In the genomic region with DNA sequence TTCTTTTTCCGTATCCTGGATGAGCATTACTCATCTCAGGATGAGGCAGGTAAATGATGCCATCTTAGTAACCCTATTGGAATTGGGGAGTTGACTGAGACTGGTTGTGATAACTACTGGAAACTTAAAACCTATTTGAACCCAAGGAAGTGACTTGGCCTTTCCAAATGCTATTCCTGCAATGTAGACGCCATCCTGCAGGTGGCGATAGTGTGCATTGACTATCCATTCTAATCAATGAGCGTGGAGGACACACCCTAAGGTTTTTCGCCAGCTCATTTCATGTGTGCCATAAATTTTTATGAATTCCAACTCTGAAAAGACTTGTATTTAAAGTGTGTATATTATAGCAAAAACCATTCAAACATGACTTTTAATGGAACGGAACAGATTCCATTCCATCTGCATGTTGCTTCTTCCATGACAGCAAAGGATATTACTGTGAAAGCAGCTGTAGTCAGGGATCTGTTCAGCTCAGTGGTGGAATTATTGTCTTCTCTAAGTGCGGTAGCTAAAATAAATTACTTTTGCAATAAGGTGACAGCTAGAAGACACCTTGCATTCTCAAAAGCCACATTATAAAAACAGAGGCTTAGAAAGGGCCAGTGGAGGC, we compare ENCODE assay signal across 8 cellular contexts. TPM values are rescaled to one million over a fixed set of nuclear protein-coding genes. Genes with fewer than 3 reads are reported as not detected.
DNase-seq lines count a peak whose midpoint lies in the region; ATAC-seq and TF ChIP-seq lines count a peak whose summit lies in the region.

No MANE protein-coding gene starts in this region.

- H3K4me3 Mint-ChIP-seq in osteocyte (ENCODE audit: unreplicated experiment), result no peak overlapping the region

- H3K9me3 ChIP-seq in body of pancreas (no peaks in the 10 kb centered on the region), mesenchymal stem cell (ENCODE audit: control insufficient read depth, low read length) (peaks cover 15% of the 10 kb centered on the region)

- no peak overlapping the region for H2BK120ac ChIP-seq in mesenchymal stem cell (ENCODE audit: low read depth, low read length)

- no peak overlapping the region for H3K9ac ChIP-seq in mesenchymal stem cell (ENCODE audit: low read length)

- H3K23ac ChIP-seq in mesenchymal stem cell (ENCODE audit: low read length in 2 of 2), result no peak overlapping the region

- H3K4me1 ChIP-seq in body of pancreas, result peaks cover 6% of the 10 kb centered on the region
- peaks cover 1% of the 10 kb centered on the region for H3K4me1 ChIP-seq in mesenchymal stem cell (ENCODE audit: control insufficient read depth, insufficient read depth, low read depth, low read length)

- H3K27ac Mint-ChIP-seq in osteocyte (ENCODE audit: unreplicated experiment), result no peak overlapping the region

- H3K27ac ChIP-seq in body of pancreas, result no peak overlapping the region
- H3K27ac ChIP-seq in mesenchymal stem cell (ENCODE audit: low read length, poor library complexity, severe bottlenecking), result no peak overlapping the region

- H2AK5ac ChIP-seq in mesenchymal stem cell (ENCODE audit: low read length, severe bottlenecking), result no peak overlapping the region

- no peak overlapping the region for H4K8ac ChIP-seq in mesenchymal stem cell (ENCODE audit: low read length)

- no peak overlapping the region for H4K91ac ChIP-seq in mesenchymal stem cell (ENCODE audit: low read length)

- no peaks in the 10 kb centered on the region for H3K36me3 Mint-ChIP-seq in osteocyte (ENCODE audit: unreplicated experiment)

- H3K27me3 ChIP-seq in body of pancreas (no peaks in the 10 kb centered on the region), mesenchymal stem cell (ENCODE audit: control insufficient read depth in 1 of 2, insufficient read depth in 1 of 2, low read length in 2 of 2) (no peaks in the 10 kb centered on the region)

- H3K4me2 ChIP-seq in mesenchymal stem cell (ENCODE audit: low read length, poor library complexity, severe bottlenecking), result no peak overlapping the region

- H3K14ac ChIP-seq in mesenchymal stem cell (ENCODE audit: low read length in 2 of 2), result no peak overlapping the region

- TF ChIP-seq CTCF in GM10266 (IDR thresholded peaks at IDR 0.05; ENCODE audit: control insufficient read depth, insufficient read depth, low read depth, missing control alignments) (peak; percentile 45), LNCAP (IDR thresholded peaks at IDR 0.05) (peak; percentile 90), body of pancreas (IDR thresholded peaks at IDR 0.05) (peak in 6 of 7 experiments; percentile 42 to 61 (median 49)), osteocyte (IDR thresholded peaks at IDR 0.05) (peak; percentile 41)

- H3K27me3 Mint-ChIP-seq in osteocyte (ENCODE audit: unreplicated experiment), result no peaks in the 10 kb centered on the region

- peaks cover 1% of the 10 kb centered on the region for H3K4me1 Mint-ChIP-seq in osteocyte (ENCODE audit: unreplicated experiment)

- H3K18ac ChIP-seq in mesenchymal stem cell (ENCODE audit: low read depth in 1 of 2, low read length in 2 of 2), result no peak overlapping the region

- no peaks in the 10 kb centered on the region for H3K79me1 ChIP-seq in mesenchymal stem cell (replicated peaks; ENCODE audit: low read length, poor library complexity, severe bottlenecking)

- H3K36me3 ChIP-seq in body of pancreas (replicated peaks in 1 of 2; ENCODE audit: insufficient read depth in 1 of 2, low read depth in 2 of 2) (no peaks in the 10 kb centered on the region), mesenchymal stem cell (ENCODE audit: control insufficient read depth in 1 of 2, insufficient read depth in 2 of 2, low read depth in 1 of 2, low read length in 2 of 2) (no peaks in the 10 kb centered on the region)

- no peak overlapping the region for H2BK12ac ChIP-seq in mesenchymal stem cell (ENCODE audit: low read length in 2 of 2)

- DNase-seq in GM10266 (ENCODE audit: extremely low spot score) (no peak), body of pancreas (peak in 3 of 4 donors; percentile 24 to 63 (median 49)), osteocyte (ENCODE audit: extremely low spot score, unreplicated experiment) (no peak), mesenchymal stem cell (no peak)

- peaks cover 10% of the 10 kb centered on the region for H3K9me3 Mint-ChIP-seq in osteocyte (ENCODE audit: unreplicated experiment)

- no peak overlapping the region for H3K4ac ChIP-seq in mesenchymal stem cell (ENCODE audit: low read depth in 1 of 2, low read length in 2 of 2)

- no peak for TF ChIP-seq POLR2A in body of pancreas (IDR thresholded peaks at IDR 0.05)

- H3K4me3 ChIP-seq in body of pancreas (no peak overlapping the region), mesenchymal stem cell (ENCODE audit: insufficient read depth in 1 of 2, low read depth in 1 of 2, low read length in 2 of 2) (no peak overlapping the region)

- intact Hi-C loops in body of pancreas (cut with DNase I), result no loop called here

- ATAC-seq in body of pancreas (no peak), GM21423 (IDR thresholded peaks at IDR 0.05; ENCODE audit: unreplicated experiment) (no peak), HG02973 (IDR thresholded peaks at IDR 0.05; ENCODE audit: unreplicated experiment) (no peak), GM19324 (IDR thresholded peaks at IDR 0.05; ENCODE audit: low FRiP score, unreplicated experiment) (no peak)

- 47 to 49% methylated on average over 7 of the region's 7 CpGs for WGBS in body of pancreas, 2 donors
- WGBS in mesenchymal stem cell, result 44% methylated on average over 5 of the region's 7 CpGs

- no peak overlapping the region for H2AFZ ChIP-seq in mesenchymal stem cell (ENCODE audit: low read depth, low read length)

- H2BK5ac ChIP-seq in mesenchymal stem cell (ENCODE audit: low read depth, low read length, poor library complexity, severe bottlenecking), result no peak overlapping the region

- no peak overlapping the region for H2BK15ac ChIP-seq in mesenchymal stem cell (ENCODE audit: low read depth, poor library complexity, severe bottlenecking)

RNA-seq across cellular contexts. Expression of a gene that starts 55.3 kb away (rescaled TPM):
- total RNA-seq in body of pancreas (1 to 10 TPM; 3.9 to 9.2 TPM), osteocyte (not detected in 2 replicates)
- 5.4 TPM for polyA plus RNA-seq in mesenchymal stem cell (2013, experiment 1 of 2)
- polyA plus RNA-seq in mesenchymal stem cell (2013, experiment 2 of 2), result 5.0 TPM

Comparison
In these comparisons a context has a peak if more than half of its experiments do, and no peak if none do; other contexts are left out.
1. DNase-seq: peak in body of pancreas (3 of 4); none in GM10266 (single experiment), osteocyte (single experiment) and mesenchymal stem cell (single experiment).
2. Peak in every context shown above with its lines, with median percentiles within 50 percentile points of each other: CTCF ChIP-seq.